21 cellular contexts compared by ENCODE assay signal in the genomic region with DNA sequence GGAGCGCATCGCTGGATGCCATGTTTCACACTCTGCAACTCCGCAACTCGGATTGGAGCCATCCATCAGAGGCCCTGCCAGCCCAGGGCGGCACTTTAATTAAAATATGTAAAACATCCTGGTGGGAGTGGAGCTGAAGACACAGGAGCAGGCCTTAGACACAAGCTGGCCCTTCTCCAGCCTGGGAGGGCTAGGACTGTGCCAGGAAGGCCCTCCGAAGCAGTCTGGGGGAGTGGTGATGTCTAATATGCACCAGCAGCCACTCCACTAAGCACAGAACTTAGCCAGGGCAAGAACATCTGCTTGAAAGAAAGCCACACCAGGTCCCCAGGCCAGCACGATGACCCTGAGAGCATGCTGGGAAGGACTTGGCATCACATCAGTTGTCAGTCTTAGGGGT. TPM values are rescaled to one million over a fixed set of nuclear protein-coding genes. Genes with fewer than 3 reads are reported as not detected.
"Had no signal": no experiment of that assay in that cellular context is flagged by ENCODE, and none has a peak within 500 bp of the region (broad histone marks: within the 10 kb centered on the region; RNA-seq: fewer than 3 reads in every experiment).

No MANE protein-coding gene starts in this region.

- DNase-seq: activated CD4-positive, alpha-beta T cell treated with anti-CD3 and anti-CD28 coated beads, Interleukin-2, amount 10 ng/mL, durations not matched to agents 24 days and 14 days; activated CD8-positive, alpha-beta memory T cell treated with anti-CD3 and anti-CD28 coated beads, Interleukin-2, amount 50 U/mL, for 4 hours; activated CD8-positive, alpha-beta T cell treated with anti-CD3 and anti-CD28 coated beads, Interleukin-2, amount 10 ng/mL, durations not matched to agents 7 days and 5 days; activated gamma-delta T cell; activated T-cell treated with anti-CD3 and anti-CD28 coated beads, Interleukin-2, amount 50 U/mL, for 72 hours; central memory CD4-positive, alpha-beta T cell; colonic mucosa; esophagus squamous epithelium; kidney; stimulated activated CD4-positive, alpha-beta T cell treated with anti-CD3 and anti-CD28 coated beads, Interleukin-2, amount 100 ng/mL, for 48 hours; stimulated activated naive B cell treated with anti-CD40 and anti-IgM and Interleukin-4, amounts not matched to agents 10 μg/mL and 1 μg/mL and 100 μg/mL, for 72 hours had no signal

- H3K4me3 ChIP-seq: colonic mucosa, esophagus squamous epithelium, tibial nerve had no signal

- H3K4me3 Mint-ChIP-seq: activated CD4-positive, alpha-beta T cell treated with anti-CD3 and anti-CD28 coated beads, Interleukin-2, amount 10 ng/mL, durations not matched to agents 24 days and 14 days; activated CD8-positive, alpha-beta T cell treated with anti-CD3 and anti-CD28 coated beads, Interleukin-2, amount 10 ng/mL, durations not matched to agents 7 days and 5 days; activated T-cell treated with anti-CD3 and anti-CD28 coated beads, Interleukin-2, amount 50 U/mL, for 72 hours; stimulated activated naive B cell treated with anti-CD40 and anti-IgM and Interleukin-4, amounts not matched to agents 10 μg/mL and 1 μg/mL and 100 μg/mL, for 72 hours; WTC11 had no signal

- H3K9me3 ChIP-seq: colonic mucosa, esophagus squamous epithelium, tibial nerve had no signal

- H3K27ac ChIP-seq: colonic mucosa, esophagus squamous epithelium, tibial nerve had no signal

- H3K27me3 ChIP-seq: colonic mucosa, tibial nerve had no signal

- ATAC-seq: activated CD8-positive, alpha-beta T cell treated with anti-CD3 and anti-CD28 coated beads, Interleukin-2, amount 10 ng/mL, durations not matched to agents 7 days and 5 days; activated naive CD4-positive, alpha-beta T cell treated with anti-CD3 and anti-CD28 coated beads, Interleukin-2, amount 50 U/mL, for 72 hours; activated T-cell treated with anti-CD3 and anti-CD28 coated beads, Interleukin-2, amount 50 U/mL, for 72 hours; stimulated activated naive B cell treated with anti-CD40 and anti-IgM and Interleukin-4, amounts not matched to agents 10 μg/mL and 1 μg/mL and 100 μg/mL, for 72 hours had no signal

- H3K4me1 ChIP-seq: colonic mucosa, esophagus squamous epithelium, tibial nerve had no signal

- H3K36me3 Mint-ChIP-seq: activated naive CD4-positive, alpha-beta T cell treated with anti-CD3 and anti-CD28 coated beads, Interleukin-2, amount 50 U/mL, for 72 hours; stimulated activated naive B cell treated with anti-CD40 and anti-IgM and Interleukin-4, amounts not matched to agents 10 μg/mL and 1 μg/mL and 100 μg/mL, for 72 hours; WTC11 had no signal

- H3K36me3 ChIP-seq: colonic mucosa, esophagus squamous epithelium, tibial nerve had no signal

- H3K9me3 Mint-ChIP-seq: activated CD4-positive, alpha-beta T cell treated with anti-CD3 and anti-CD28 coated beads, Interleukin-2, amount 10 ng/mL, durations not matched to agents 24 days and 14 days; activated naive CD4-positive, alpha-beta T cell treated with anti-CD3 and anti-CD28 coated beads, Interleukin-2, amount 50 U/mL, for 72 hours; activated T-cell treated with anti-CD3 and anti-CD28 coated beads, Interleukin-2, amount 50 U/mL, for 72 hours; stimulated activated naive B cell treated with anti-CD40 and anti-IgM and Interleukin-4, amounts not matched to agents 10 μg/mL and 1 μg/mL and 100 μg/mL, for 72 hours; WTC11 had no signal

- H3K27ac Mint-ChIP-seq: activated CD4-positive, alpha-beta T cell treated with anti-CD3 and anti-CD28 coated beads, Interleukin-2, amount 10 ng/mL, durations not matched to agents 24 days and 14 days; activated naive CD4-positive, alpha-beta T cell treated with anti-CD3 and anti-CD28 coated beads, Interleukin-2, amount 50 U/mL, for 72 hours; activated T-cell treated with anti-CD3 and anti-CD28 coated beads, Interleukin-2, amount 50 U/mL, for 72 hours; stimulated activated naive B cell treated with anti-CD40 and anti-IgM and Interleukin-4, amounts not matched to agents 10 μg/mL and 1 μg/mL and 100 μg/mL, for 72 hours; WTC11 had no signal

RNA-seq across cellular contexts. Expression of a gene that starts 5.8 kb away (rescaled TPM):
- total RNA-seq: activated CD4-positive, alpha-beta T cell treated with anti-CD3 and anti-CD28 coated beads, Interleukin-2, amount 10 ng/mL, durations not matched to agents 24 days and 14 days; activated CD8-positive, alpha-beta T cell treated with anti-CD3 and anti-CD28 coated beads, Interleukin-2, amount 10 ng/mL, durations not matched to agents 7 days and 5 days; activated naive CD4-positive, alpha-beta T cell treated with anti-CD3 and anti-CD28 coated beads, Interleukin-2, amount 50 U/mL, for 72 hours; activated T-cell treated with anti-CD3 and anti-CD28 coated beads, Interleukin-2, amount 50 U/mL, for 72 hours; colonic mucosa; esophagus squamous epithelium; fibroblast of villous mesenchyme; kidney; liver; mesenteric fat pad; osteocyte; pulmonary artery endothelial cell; T-helper 2 cell treated with Interferon-gamma antibody and Interleukin-4, amounts not matched to agents 100 ng/mL and 5 ng/mL, for 36 hours; tibial nerve; WTC11 had no signal
- polyA plus RNA-seq: liver, neural cell had no signal
